33 cellular contexts compared by ENCODE assay signal in genomic region chr2:160741271-160741670, GRCh38.
"Had no signal": no experiment of that assay in that cellular context is flagged by ENCODE, and none has a peak within 500 bp of the region (broad histone marks: within the 10 kb centered on the region; RNA-seq: fewer than 3 reads in every experiment).

No MANE protein-coding gene starts in this region.

- H3K27me3 ChIP-seq: ascending aorta, breast epithelium, cardiac muscle cell, colonic mucosa, esophagus squamous epithelium, foreskin keratinocyte, gastrocnemius medialis, heart right ventricle, hepatocyte had no signal

- H3K4me1 Mint-ChIP-seq: activated B cell treated with CpG ODN at 0.5 μM for 24 hours; activated CD8-positive, alpha-beta memory T cell treated with anti-CD3 and anti-CD28 coated beads, Interleukin-2, amount 10 ng/mL, durations not matched to agents 7 days and 5 days; activated naive CD4-positive, alpha-beta T cell treated with anti-CD3 and anti-CD28 coated beads, Interleukin-2, amount 50 U/mL, for 24 hours had no signal

- H3K9me3 ChIP-seq: ascending aorta, breast epithelium, colonic mucosa, esophagus squamous epithelium, gastrocnemius medialis, heart right ventricle had no signal

- H3K79me2 ChIP-seq: hepatocyte had no signal

- H3K27ac Mint-ChIP-seq: activated B cell treated with CpG ODN at 0.5 μM for 24 hours; activated CD4-positive, alpha-beta memory T cell treated with anti-CD3 and anti-CD28 coated beads for 36 hours; activated CD8-positive, alpha-beta memory T cell treated with anti-CD3 and anti-CD28 coated beads, Interleukin-2, amount 10 ng/mL, durations not matched to agents 7 days and 5 days; activated CD8-positive, alpha-beta T cell treated with anti-CD3 and anti-CD28 coated beads, Interleukin-2, amount 10 ng/mL, durations not matched to agents 7 days and 5 days; activated naive CD4-positive, alpha-beta T cell treated with anti-CD3 and anti-CD28 coated beads for 36 hours; activated naive CD4-positive, alpha-beta T cell treated with anti-CD3 and anti-CD28 coated beads, Interleukin-2, amount 50 U/mL, for 24 hours; activated naive CD8-positive, alpha-beta T cell treated with anti-CD3 and anti-CD28 coated beads for 36 hours; activated naive CD8-positive, alpha-beta T cell treated with anti-CD3 and anti-CD28 coated beads, Interleukin-2, amount 50 U/mL, for 24 hours; activated T-helper 1 cell treated with anti-CD3 and anti-CD28 coated beads, Interleukin-12 subunit alpha, Interleukin-12 subunit beta, Interleukin-2, Interleukin-4 antibody, amounts not matched to agents 30 ng/mL and 10 ng/mL and 1 ng/mL, durations not matched to agents 14 hours and 24 hours and 36 hours; activated T-helper 2 cell treated with anti-CD3 and anti-CD28 coated beads, Interferon-gamma antibody, Interleukin-2, Interleukin-4, amounts not matched to agents 10 μg/mL and 5 μg/mL and 100 μg/mL, durations not matched to agents 14 hours and 24 hours and 36 hours; brain; T-helper 1 cell treated with Interleukin-12 subunit alpha and Interleukin-12 subunit beta and Interleukin-4 antibody, amounts not matched to agents 30 μg/mL and 1 μg/mL, for 36 hours; T-helper 2 cell treated with Interferon-gamma antibody and Interleukin-4, amounts not matched to agents 5 μg/mL and 100 μg/mL, for 36 hours had no signal

- H3K4me2 ChIP-seq: hepatocyte had no signal

- H3K27me3 Mint-ChIP-seq: activated naive CD4-positive, alpha-beta T cell treated with anti-CD3 and anti-CD28 coated beads, Interleukin-2, amount 50 U/mL, for 24 hours; activated naive CD8-positive, alpha-beta T cell treated with anti-CD3 and anti-CD28 coated beads for 36 hours; activated naive CD8-positive, alpha-beta T cell treated with anti-CD3 and anti-CD28 coated beads, Interleukin-2, amount 50 U/mL, for 24 hours; brain had no signal

- H3K9me3 Mint-ChIP-seq: activated B cell treated with CpG ODN at 0.5 μM for 24 hours; activated CD4-positive, alpha-beta memory T cell treated with anti-CD3 and anti-CD28 coated beads for 36 hours; activated naive CD4-positive, alpha-beta T cell treated with anti-CD3 and anti-CD28 coated beads for 36 hours; activated naive CD4-positive, alpha-beta T cell treated with anti-CD3 and anti-CD28 coated beads, Interleukin-2, amount 50 U/mL, for 24 hours; activated naive CD8-positive, alpha-beta T cell treated with anti-CD3 and anti-CD28 coated beads for 36 hours; activated naive CD8-positive, alpha-beta T cell treated with anti-CD3 and anti-CD28 coated beads, Interleukin-2, amount 50 U/mL, for 24 hours; activated T-helper 1 cell treated with anti-CD3 and anti-CD28 coated beads, Interleukin-12 subunit alpha, Interleukin-12 subunit beta, Interleukin-2, Interleukin-4 antibody, amounts not matched to agents 30 ng/mL and 10 ng/mL and 1 ng/mL, durations not matched to agents 14 hours and 24 hours and 36 hours; activated T-helper 2 cell treated with anti-CD3 and anti-CD28 coated beads, Interferon-gamma antibody, Interleukin-2, Interleukin-4, amounts not matched to agents 10 μg/mL and 5 μg/mL and 100 μg/mL, durations not matched to agents 14 hours and 24 hours and 36 hours; brain; T-helper 1 cell treated with Interleukin-12 subunit alpha and Interleukin-12 subunit beta and Interleukin-4 antibody, amounts not matched to agents 30 μg/mL and 1 μg/mL, for 36 hours; T-helper 2 cell treated with Interferon-gamma antibody and Interleukin-4, amounts not matched to agents 5 μg/mL and 100 μg/mL, for 36 hours had no signal

- H3K4me3 Mint-ChIP-seq: activated B cell treated with CpG ODN at 0.5 μM for 24 hours; activated CD4-positive, alpha-beta memory T cell treated with anti-CD3 and anti-CD28 coated beads for 36 hours; activated CD8-positive, alpha-beta memory T cell treated with anti-CD3 and anti-CD28 coated beads, Interleukin-2, amount 10 ng/mL, durations not matched to agents 7 days and 5 days; activated CD8-positive, alpha-beta T cell treated with anti-CD3 and anti-CD28 coated beads, Interleukin-2, amount 10 ng/mL, durations not matched to agents 7 days and 5 days; activated naive CD4-positive, alpha-beta T cell treated with anti-CD3 and anti-CD28 coated beads for 36 hours; activated naive CD4-positive, alpha-beta T cell treated with anti-CD3 and anti-CD28 coated beads, Interleukin-2, amount 50 U/mL, for 24 hours; activated naive CD8-positive, alpha-beta T cell treated with anti-CD3 and anti-CD28 coated beads for 36 hours; activated naive CD8-positive, alpha-beta T cell treated with anti-CD3 and anti-CD28 coated beads, Interleukin-2, amount 50 U/mL, for 24 hours; activated T-helper 1 cell treated with anti-CD3 and anti-CD28 coated beads, Interleukin-12 subunit alpha, Interleukin-12 subunit beta, Interleukin-2, Interleukin-4 antibody, amounts not matched to agents 30 ng/mL and 10 ng/mL and 1 ng/mL, durations not matched to agents 14 hours and 24 hours and 36 hours; brain; T-helper 1 cell treated with Interleukin-12 subunit alpha and Interleukin-12 subunit beta and Interleukin-4 antibody, amounts not matched to agents 30 μg/mL and 1 μg/mL, for 36 hours; T-helper 2 cell treated with Interferon-gamma antibody and Interleukin-4, amounts not matched to agents 5 μg/mL and 100 μg/mL, for 36 hours had no signal

- H3K27ac ChIP-seq: ascending aorta, breast epithelium, cardiac muscle cell, colonic mucosa, epithelial cell of prostate, esophagus squamous epithelium, foreskin keratinocyte, gastrocnemius medialis, heart right ventricle, hepatocyte, WERI-Rb-1 had no signal

- DNase-seq: activated B cell treated with CpG ODN at 0.5 μM for 24 hours; activated CD4-positive, alpha-beta memory T cell treated with anti-CD3 and anti-CD28 coated beads for 36 hours; activated CD4-positive, alpha-beta T cell treated with anti-CD3 and anti-CD28 coated beads for 48 hours; activated CD8-positive, alpha-beta memory T cell treated with anti-CD3 and anti-CD28 coated beads, Interleukin-2, amount 10 ng/mL, durations not matched to agents 7 days and 5 days; activated CD8-positive, alpha-beta memory T cell treated with anti-CD3 and anti-CD28 coated beads, Interleukin-2, amount 50 U/mL, for 4 hours; activated CD8-positive, alpha-beta T cell treated with anti-CD3 and anti-CD28 coated beads, Interleukin-2, amount 10 ng/mL, durations not matched to agents 7 days and 5 days; activated effector memory CD4-positive, alpha-beta T cell treated with anti-CD3 and anti-CD28 coated beads, Interleukin-2, amount 50 U/mL, for 16 hours; activated naive CD4-positive, alpha-beta T cell treated with anti-CD3 and anti-CD28 coated beads for 36 hours; activated naive CD8-positive, alpha-beta T cell treated with anti-CD3 and anti-CD28 coated beads for 36 hours; activated naive CD8-positive, alpha-beta T cell treated with anti-CD3 and anti-CD28 coated beads, Interleukin-2, amount 50 U/mL, for 24 hours; activated T-cell treated with anti-CD3 and anti-CD28 coated beads, Interleukin-2, amount 50 U/mL, for 1 hour; activated T-cell treated with anti-CD3 and anti-CD28 coated beads, Interleukin-2, amount 50 U/mL, for 48 hours; central memory CD4-positive, alpha-beta T cell; cerebellar nuclear complex; colonic mucosa; effector CD8-positive, alpha-beta T cell; esophagus squamous epithelium; gastrocnemius medialis; heart right ventricle; T1000 had no signal

- H3K36me3 Mint-ChIP-seq: activated CD4-positive, alpha-beta memory T cell treated with anti-CD3 and anti-CD28 coated beads for 36 hours; activated CD8-positive, alpha-beta memory T cell treated with anti-CD3 and anti-CD28 coated beads, Interleukin-2, amount 10 ng/mL, durations not matched to agents 7 days and 5 days; activated naive CD4-positive, alpha-beta T cell treated with anti-CD3 and anti-CD28 coated beads, Interleukin-2, amount 50 U/mL, for 24 hours; activated naive CD8-positive, alpha-beta T cell treated with anti-CD3 and anti-CD28 coated beads for 36 hours; brain had no signal

- H2AFZ ChIP-seq: hepatocyte had no signal

- H3K4me3 ChIP-seq: ascending aorta, breast epithelium, cardiac muscle cell, colonic mucosa, esophagus squamous epithelium, gastrocnemius medialis, heart right ventricle, hepatocyte had no signal

- H3K4me1 ChIP-seq: ascending aorta, breast epithelium, colonic mucosa, esophagus squamous epithelium, foreskin keratinocyte, gastrocnemius medialis had no signal

- H3K36me3 ChIP-seq: ascending aorta, breast epithelium, cardiac muscle cell, colonic mucosa, esophagus squamous epithelium, gastrocnemius medialis, heart right ventricle, WERI-Rb-1 had no signal
